ENCODE assay signal across 8 cellular contexts in the genomic region with DNA sequence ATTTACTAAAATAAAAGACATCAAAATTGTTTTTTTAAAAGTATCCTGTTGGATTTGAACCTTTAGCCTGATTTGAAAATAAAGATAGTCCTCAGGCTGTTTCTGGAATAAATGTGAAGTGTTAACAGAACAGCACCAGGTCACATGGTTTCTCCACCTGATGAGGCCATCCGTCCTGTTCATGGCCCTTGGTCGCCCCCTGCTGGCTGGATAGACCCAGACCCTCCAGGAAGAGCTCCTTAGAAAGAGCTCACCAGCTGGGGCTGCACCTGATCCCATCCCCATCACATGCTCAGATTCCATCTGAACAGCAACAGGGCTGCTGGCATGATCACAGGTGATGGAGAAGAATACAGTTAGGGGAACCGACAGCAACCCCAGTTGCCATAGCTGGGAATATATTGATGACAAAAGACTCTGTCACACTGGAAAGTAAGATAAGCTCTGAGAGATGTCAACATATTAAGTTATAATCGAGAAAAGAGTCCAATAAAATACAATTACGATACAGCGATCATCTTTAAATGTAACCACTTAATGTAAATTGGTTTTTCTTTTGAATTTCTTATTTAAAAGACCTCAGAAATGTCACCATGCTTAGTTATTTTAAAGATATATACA. TPM values are rescaled to one million over a fixed set of nuclear protein-coding genes. Genes with fewer than 3 reads are reported as not detected.
A peak's percentile ranks its signal among the peaks of the same experiment; 100 is the strongest.
DNase-seq lines count a peak whose midpoint lies in the region; ATAC-seq and TF ChIP-seq lines count a peak whose summit lies in the region.

No MANE protein-coding gene starts in this region.

- H3K27me3 ChIP-seq in DOHH2 (ENCODE audit: control insufficient read depth, low read length) (peaks cover 4% of the 10 kb centered on the region; the same call in 1 of the 2 replicates), IMR-90 (ENCODE audit: control insufficient read depth, insufficient read depth, low read length) (no peaks in the 10 kb centered on the region), PC-9 (ENCODE audit: insufficient read depth, low read depth) (no peaks in the 10 kb centered on the region), neural cell (ENCODE audit: insufficient read depth, low read depth, low read length) (no peaks in the 10 kb centered on the region), stomach (no peaks in the 10 kb centered on the region)

- H3K36me3 ChIP-seq in DOHH2 (ENCODE audit: control insufficient read depth, low read length): no peaks in the 10 kb centered on the region
- no peaks in the 10 kb centered on the region for H3K36me3 ChIP-seq in IMR-90 (ENCODE audit: control insufficient read depth, insufficient read depth, low read length)
- H3K36me3 ChIP-seq in PC-9 (ENCODE audit: low read depth): no peaks in the 10 kb centered on the region
- no peaks in the 10 kb centered on the region for H3K36me3 ChIP-seq in neural cell (ENCODE audit: insufficient read depth, low read length)
- no peaks in the 10 kb centered on the region for H3K36me3 ChIP-seq in stomach

- H3K27ac ChIP-seq in DOHH2 (ENCODE audit: low read depth, low read length) (no peak overlapping the region), IMR-90 (ENCODE audit: insufficient read depth, low read length) (no peak overlapping the region), PC-9 (no peak overlapping the region), neural cell (ENCODE audit: low read length) (no peak overlapping the region), stomach (no peak overlapping the region)

- H4K5ac ChIP-seq in IMR-90 (ENCODE audit: low read depth, low read length): no peak overlapping the region

- POLR2A ChIA-PET in IMR-90 (lab: Charles Lee; ENCODE audit: unreplicated experiment) (no interaction called here), PC-9 (lab: Charles Lee; ENCODE audit: unreplicated experiment) (no interaction called here)

- no peaks in the 10 kb centered on the region for H3F3A ChIP-seq in DOHH2 (ENCODE audit: control insufficient read depth, insufficient read depth)
- no peaks in the 10 kb centered on the region for H3F3A ChIP-seq in PC-9 (ENCODE audit: insufficient read depth, low read depth)
- H3F3A ChIP-seq in neural cell (ENCODE audit: insufficient read depth, low read length, poor library complexity, severe bottlenecking): no peaks in the 10 kb centered on the region

- H3K9ac ChIP-seq in IMR-90 (ENCODE audit: low read depth, low read length) (no peak overlapping the region), neural cell (ENCODE audit: low read length) (no peak overlapping the region)

- no peak overlapping the region for H3K56ac ChIP-seq in IMR-90 (ENCODE audit: extremely low read depth, insufficient read depth, low read length)

- in situ Hi-C loops in IMR-90 (cut with MboI; ENCODE audit: low sequenced_read_pairs): no loop called here

- no CpG with 5 or more reads among the region's 6 CpGs for WGBS in IMR-90 (ENCODE audit: extremely low coverage in 2 of 2, insufficient read length in 1 of 2), 2 experiments
- WGBS in stomach, 5 donors: 41 to 44% (median 42%) methylated on average over 6 of the region's 6 CpGs

- no peak overlapping the region for H3K4me3 Mint-ChIP-seq in activated T-cell treated with anti-CD3 and anti-CD28 coated beads, Interleukin-2, amount 50 U/mL, for 24 hours

- H4K91ac ChIP-seq in IMR-90 (ENCODE audit: insufficient read depth, low read depth, low read length): no peak overlapping the region

- no peak overlapping the region for H2AK5ac ChIP-seq in IMR-90 (ENCODE audit: low read depth, low read length)

- peak overlapping the region; percentile 18 for H2AFZ ChIP-seq in IMR-90 (replicated peaks; ENCODE audit: low read length, poor library complexity)
- no peak overlapping the region for H2AFZ ChIP-seq in PC-9
- H2AFZ ChIP-seq in neural cell (ENCODE audit: low read depth, low read length): no peak overlapping the region

- H3K4me2 ChIP-seq in DOHH2 (ENCODE audit: low read length) (no peak overlapping the region), IMR-90 (ENCODE audit: low read depth, low read length) (no peak overlapping the region), PC-9 (no peak overlapping the region), neural cell (ENCODE audit: low read length) (no peak overlapping the region)

- no peaks in the 10 kb centered on the region for H4K20me1 ChIP-seq in DOHH2 (ENCODE audit: control insufficient read depth, insufficient read depth, low read depth, low read length)
- H4K20me1 ChIP-seq in IMR-90 (ENCODE audit: insufficient read depth, low read length): no peaks in the 10 kb centered on the region
- no peaks in the 10 kb centered on the region for H4K20me1 ChIP-seq in PC-9 (ENCODE audit: insufficient read depth)
- H4K20me1 ChIP-seq in neural cell (ENCODE audit: insufficient read depth): no peaks in the 10 kb centered on the region

- H2BK15ac ChIP-seq in IMR-90 (ENCODE audit: low read depth, low read length): no peak overlapping the region

- no peak overlapping the region for H3K23ac ChIP-seq in IMR-90 (ENCODE audit: low read depth, low read length)

- no peak overlapping the region for H2BK5ac ChIP-seq in IMR-90 (ENCODE audit: low read depth, low read length, poor library complexity, severe bottlenecking)

- H3K36me3 Mint-ChIP-seq in activated T-cell treated with anti-CD3 and anti-CD28 coated beads, Interleukin-2, amount 50 U/mL, for 24 hours (ENCODE audit: low read depth): no peaks in the 10 kb centered on the region

- intact Hi-C loops in IMR-90 (cut with micrococcal nuclease): loop anchor here (5.0 kb wide), 1 partner anchor 101 kb away; no protein-coding TSS in a partner anchor
- intact Hi-C loops in PC-9 (cut with micrococcal nuclease; ENCODE audit: unreplicated experiment): loop anchor here (10.0 kb wide), 1 partner anchor 883 kb away; no protein-coding TSS in a partner anchor
- intact Hi-C loops in stomach (cut with DNase I; ENCODE audit: low total_unique reads): no loop called here

- peak; percentile 95 for TF ChIP-seq CTCF in DOHH2 (IDR thresholded peaks at IDR 0.05; ENCODE audit: low read depth, low read length, poor library complexity, severe bottlenecking)
- peak; percentile 77 for TF ChIP-seq CTCF in IMR-90 (conservative IDR thresholded peaks at IDR 0.05; ENCODE audit: low read depth, low read length)
- peak; percentile 97 for TF ChIP-seq CTCF in PC-9 (conservative IDR thresholded peaks at IDR 0.05)
- peak; percentile 50 for TF ChIP-seq CTCF in neural cell (IDR thresholded peaks at IDR 0.05; ENCODE audit: poor library complexity, severe bottlenecking)
- TF ChIP-seq CTCF in stomach (IDR thresholded peaks at IDR 0.05): peak in 4 of 7 experiments; percentile 66 to 85 (median 72)

- H3K4me1 Mint-ChIP-seq in activated T-cell treated with anti-CD3 and anti-CD28 coated beads, Interleukin-2, amount 50 U/mL, for 24 hours (ENCODE audit: low read depth): no peaks in the 10 kb centered on the region

- H3K9me2 ChIP-seq in DOHH2 (replicated peaks; ENCODE audit: control insufficient read depth, low read length) (no peaks in the 10 kb centered on the region), PC-9 (ENCODE audit: insufficient read depth) (no peaks in the 10 kb centered on the region), neural cell (ENCODE audit: insufficient read depth, low read length) (no peaks in the 10 kb centered on the region)

- ATAC-seq in GM21717 (IDR thresholded peaks at IDR 0.05; ENCODE audit: unreplicated experiment): peak; percentile 100
- ATAC-seq in IMR-90 (ENCODE audit: low read depth): peak; percentile 92

- H3K4me3 ChIP-seq in DOHH2 (ENCODE audit: low read length): no peak overlapping the region
- no peak overlapping the region for H3K4me3 ChIP-seq in IMR-90 (ENCODE audit: insufficient read depth, low read depth, low read length)
- no peak overlapping the region for H3K4me3 ChIP-seq in PC-9
- H3K4me3 ChIP-seq in neural cell (ENCODE audit: low read length): no peak overlapping the region
- H3K4me3 ChIP-seq in stomach: no peak overlapping the region

- no peaks in the 10 kb centered on the region for H3K9me3 ChIP-seq in DOHH2 (ENCODE audit: control insufficient read depth, insufficient read depth, low read length)
- H3K9me3 ChIP-seq in IMR-90 (ENCODE audit: control insufficient read depth, insufficient read depth, low read length): no peaks in the 10 kb centered on the region
- no peaks in the 10 kb centered on the region for H3K9me3 ChIP-seq in PC-9 (ENCODE audit: insufficient read depth, low read depth)
- H3K9me3 ChIP-seq in neural cell (ENCODE audit: low read length): no peaks in the 10 kb centered on the region
- no peaks in the 10 kb centered on the region for H3K9me3 ChIP-seq in stomach

- no peak overlapping the region for H2AK9ac ChIP-seq in IMR-90 (replicated peaks; ENCODE audit: low read depth, low read length, poor library complexity)

- H4K8ac ChIP-seq in IMR-90 (ENCODE audit: low read depth in 2 of 2, low read length in 2 of 2): no peak overlapping the region

- DNase-seq in IMR-90: peak; percentile 67
- DNase-seq in PC-9: peak; percentile 53 to 85
- DNase-seq in activated T-cell treated with anti-CD3 and anti-CD28 coated beads, Interleukin-2, amount 50 U/mL, for 24 hours: peak; percentile 92
- peak; percentile 50 for DNase-seq in fibroblast of gingiva (ENCODE audit: low read depth)
- peak; percentile 91 for DNase-seq in stomach

- no peaks in the 10 kb centered on the region for H3K9me1 ChIP-seq in IMR-90 (ENCODE audit: insufficient read depth, low read length)

- no peak overlapping the region for H3K14ac ChIP-seq in IMR-90 (replicated peaks; ENCODE audit: low read depth, low read length)

- no peaks in the 10 kb centered on the region for H3K27me3 Mint-ChIP-seq in activated T-cell treated with anti-CD3 and anti-CD28 coated beads, Interleukin-2, amount 50 U/mL, for 24 hours

- no peak for TF ChIP-seq EP300 in neural cell (conservative IDR thresholded peaks at IDR 0.05; ENCODE audit: poor library complexity, severe bottlenecking)
- no peak for TF ChIP-seq EP300 in stomach (IDR thresholded peaks at IDR 0.05)

- no peaks in the 10 kb centered on the region for H3K79me1 ChIP-seq in IMR-90 (ENCODE audit: low read depth in 1 of 2, low read length in 2 of 2)

- H3K27ac Mint-ChIP-seq in activated T-cell treated with anti-CD3 and anti-CD28 coated beads, Interleukin-2, amount 50 U/mL, for 24 hours: no peak overlapping the region

- H3K79me2 ChIP-seq in DOHH2 (ENCODE audit: control insufficient read depth, low read length) (no peaks in the 10 kb centered on the region), PC-9 (ENCODE audit: low read depth) (no peaks in the 10 kb centered on the region), neural cell (replicated peaks; ENCODE audit: insufficient read depth, low read length) (no peaks in the 10 kb centered on the region)

- H3K4ac ChIP-seq in IMR-90 (ENCODE audit: low read depth, low read length): no peak overlapping the region

- dilution Hi-C loops in IMR-90 (cut with HindIII; ENCODE audit: low sequenced_read_pairs, unreplicated experiment): no loop called here

- CTCF ChIA-PET in IMR-90 (lab: Yijun Ruan, JAX): interaction anchor here (0.6 to 1.5 kb wide), 9 partner anchors 9 to 391 kb away, joined by 3 to 12 read pairs (median 3); no protein-coding TSS in a partner anchor
- CTCF ChIA-PET in PC-9 (lab: Charles Lee): interaction anchor here (0.5 to 1.4 kb wide), 8 partner anchors 12 to 1628 kb away, joined by 3 to 5 read pairs (median 4); no protein-coding TSS in a partner anchor

- H3K18ac ChIP-seq in IMR-90 (ENCODE audit: low read depth, low read length): no peak overlapping the region

- BruUV-seq in IMR-90 (replicated peaks; lab: Mats Ljungman, UMichigan): no TSS peak
- BruUV-seq in PC-9 (replicated peaks; lab: Mats Ljungman, UMichigan): no TSS peak

- no peaks in the 10 kb centered on the region for H3K4me1 ChIP-seq in DOHH2 (ENCODE audit: control insufficient read depth, low read length)
- no peaks in the 10 kb centered on the region for H3K4me1 ChIP-seq in IMR-90 (ENCODE audit: control insufficient read depth, insufficient read depth, low read length)
- H3K4me1 ChIP-seq in PC-9 (replicated peaks; ENCODE audit: insufficient read depth): no peaks in the 10 kb centered on the region
- H3K4me1 ChIP-seq in stomach: no peaks in the 10 kb centered on the region

- TF ChIP-seq POLR2A in IMR-90 (IDR thresholded peaks at IDR 0.05; ENCODE audit: low read depth, low read length): no peak
- no peak for TF ChIP-seq POLR2A in stomach (IDR thresholded peaks at IDR 0.05)

- no peaks in the 10 kb centered on the region for H3K9me3 Mint-ChIP-seq in activated T-cell treated with anti-CD3 and anti-CD28 coated beads, Interleukin-2, amount 50 U/mL, for 24 hours

- H2BK120ac ChIP-seq in IMR-90 (ENCODE audit: low read depth, low read length): no peak overlapping the region

- TF ChIP-seq RAD21 in IMR-90 (IDR thresholded peaks at IDR 0.05; ENCODE audit: low read length) (peak; percentile 75), neural cell (conservative IDR thresholded peaks at IDR 0.05) (no peak)

- H2BK20ac ChIP-seq in IMR-90 (ENCODE audit: low read depth, low read length): no peak overlapping the region

RNA-seq across cellular contexts. Expression of a gene that starts 4.8 kb away (rescaled TPM):
- total RNA-seq in IMR-90 (2012; rRNA removed): not detected in 2 replicates
- not detected in 2 replicates for polyA plus RNA-seq in IMR-90 (2012; rRNA removed)
- polyA plus RNA-seq in IMR-90 (2012; cell fraction: cytosol; rRNA removed): not detected in 2 replicates
- polyA plus RNA-seq in IMR-90 (2012; cell fraction: nucleus; rRNA removed; ENCODE audit: low replicate concordance): not detected in 2 replicates
- total RNA-seq in PC-9 (2021): not detected in 2 replicates
- polyA plus RNA-seq in neural cell: not detected in 2 replicates
- polyA minus RNA-seq in neural cell: not detected in 2 replicates
- total RNA-seq in stomach: not detected
- polyA plus RNA-seq in stomach: not detected

RNA-seq across cellular contexts. Expression of a gene that starts 18.4 kb away (rescaled TPM):
- total RNA-seq in IMR-90 (2012; rRNA removed) (not detected in 2 replicates), PC-9 (2021) (not detected in 2 replicates), stomach (not detected)
- polyA plus RNA-seq in IMR-90 (2012; rRNA removed) (not detected in 2 replicates), neural cell (not detected in 2 replicates), stomach (not detected)
- polyA plus RNA-seq in IMR-90 (2012; cell fraction: cytosol; rRNA removed): not detected in 2 replicates
- not detected in 2 replicates for polyA plus RNA-seq in IMR-90 (2012; cell fraction: nucleus; rRNA removed; ENCODE audit: low replicate concordance)
- not detected in 2 replicates for polyA minus RNA-seq in neural cell

RNA-seq across cellular contexts. Expression of a gene that starts 41.7 kb away (rescaled TPM):
- total RNA-seq in IMR-90 (2012; rRNA removed) (not detected in 2 replicates), PC-9 (2021) (not detected in 2 replicates), stomach (not detected)
- polyA plus RNA-seq in IMR-90 (2012; rRNA removed) (not detected in 2 replicates), neural cell (not detected in 2 replicates), stomach (not detected)
- polyA plus RNA-seq in IMR-90 (2012; cell fraction: cytosol; rRNA removed): not detected in 2 replicates
- not detected in 2 replicates for polyA plus RNA-seq in IMR-90 (2012; cell fraction: nucleus; rRNA removed; ENCODE audit: low replicate concordance)
- polyA minus RNA-seq in neural cell: not detected in 2 replicates

RNA-seq across cellular contexts. Expression of a gene that starts 55.4 kb away (rescaled TPM):
- total RNA-seq in IMR-90 (2012; rRNA removed) (not detected in 2 replicates), PC-9 (2021) (5.8 and 8.2 TPM in 2 replicates), stomach (10 to 100 TPM in 4 of 5 donors, 1 to 10 TPM in 1; 3.3 to 36.5 (median 17.8) TPM)
- polyA plus RNA-seq in IMR-90 (2012; rRNA removed) (0.03 TPM in 1 of 2 replicates, not detected in the other), neural cell (not detected in 2 replicates), stomach (1 to 10 TPM; 1.4 to 2.0 (median 1.8) TPM)
- not detected in 2 replicates for polyA plus RNA-seq in IMR-90 (2012; cell fraction: cytosol; rRNA removed)
- 0.05 TPM in 1 of 2 replicates, not detected in the other for polyA plus RNA-seq in IMR-90 (2012; cell fraction: nucleus; rRNA removed; ENCODE audit: low replicate concordance)
- polyA minus RNA-seq in neural cell: not detected in 2 replicates

RNA-seq across cellular contexts. Expression of a gene that starts 58.2 kb away (rescaled TPM):
- not detected in 2 replicates for total RNA-seq in IMR-90 (2012; rRNA removed)
- polyA plus RNA-seq in IMR-90 (2012; rRNA removed): not detected in 2 replicates
- not detected in 2 replicates for polyA plus RNA-seq in IMR-90 (2012; cell fraction: cytosol; rRNA removed)
- polyA plus RNA-seq in IMR-90 (2012; cell fraction: nucleus; rRNA removed; ENCODE audit: low replicate concordance): not detected in 2 replicates
- not detected in 2 replicates for total RNA-seq in PC-9 (2021)
- polyA plus RNA-seq in neural cell: not detected in 2 replicates
- not detected in 2 replicates for polyA minus RNA-seq in neural cell
- total RNA-seq in stomach: not detected
- not detected for polyA plus RNA-seq in stomach
